Comparison of ENCODE assay signal across 12 cellular contexts in the genomic region with DNA sequence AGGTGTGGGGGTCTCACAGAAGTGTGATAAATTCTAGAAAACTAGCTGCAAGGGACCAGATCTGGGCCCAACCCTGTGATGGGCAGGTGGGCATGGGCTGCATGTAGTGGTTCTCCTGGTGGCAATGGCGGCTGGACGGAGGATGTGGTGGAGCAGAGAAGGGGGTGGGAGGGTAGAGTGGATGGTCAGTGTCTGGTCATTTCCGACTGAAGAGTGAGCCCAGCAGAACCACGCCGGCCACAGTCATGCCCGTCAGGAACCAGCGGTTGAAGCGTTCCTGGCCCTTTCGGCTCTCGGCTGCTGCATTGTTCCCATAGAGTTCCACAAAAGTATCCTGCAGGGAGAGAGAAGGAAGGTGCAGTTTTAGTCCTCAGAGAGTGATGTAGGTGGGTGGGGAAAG. TPM values are rescaled to one million over a fixed set of nuclear protein-coding genes. Genes with fewer than 3 reads are reported as not detected.
DNase-seq lines count a peak whose midpoint lies in the region; ATAC-seq and TF ChIP-seq lines count a peak whose summit lies in the region.
"Had no signal": no experiment of that assay in that cellular context is flagged by ENCODE, and none has a peak within 500 bp of the region (broad histone marks: within the 10 kb centered on the region; RNA-seq: fewer than 3 reads in every experiment).

No MANE protein-coding gene starts in this region.

- no peaks in the 10 kb centered on the region for H3K27me3 Mint-ChIP-seq in naive thymus-derived CD4-positive, alpha-beta T cell

- intact Hi-C loops in cardiac septum (cut with DNase I) (loop anchor here (10.0 kb wide), 1 partner anchor 169 kb away; no protein-coding TSS in a partner anchor), ascending aorta (cut with DNase I) (no loop called here), upper lobe of right lung (cut with DNase I) (no loop called here), posterior vena cava (cut with DNase I) (no loop called here)
- intact Hi-C loops in naive thymus-derived CD4-positive, alpha-beta T cell (cut with micrococcal nuclease): loop anchor here in 1 of 2 donors (10.0 kb wide), 1 partner anchor 349 kb away; the partner anchor contains the start of gene CCM2L

- H3K4me3 ChIP-seq in right atrium auricular region (no peak overlapping the region), ascending aorta (no peak overlapping the region), upper lobe of right lung (no peak overlapping the region)
- H3K4me3 ChIP-seq in naive thymus-derived CD4-positive, alpha-beta T cell (ENCODE audit: low read length): no peak overlapping the region

- H3K9me3 Mint-ChIP-seq in naive thymus-derived CD4-positive, alpha-beta T cell: peaks cover 0 to 1% (median 0%) of the 10 kb centered on the region in 11 donors

- H3K27ac ChIP-seq in right atrium auricular region (peak overlapping the region; percentile 94), ascending aorta (peak overlapping the region; percentile 87 to 95), upper lobe of right lung (peak overlapping the region; percentile 78)
- H3K27ac ChIP-seq in naive thymus-derived CD4-positive, alpha-beta T cell (ENCODE audit: low read depth, low read length): no peak overlapping the region

- H3K9me3 ChIP-seq in right atrium auricular region (no peaks in the 10 kb centered on the region), ascending aorta (no peaks in the 10 kb centered on the region), upper lobe of right lung (no peaks in the 10 kb centered on the region)
- H3K9me3 ChIP-seq in naive thymus-derived CD4-positive, alpha-beta T cell (ENCODE audit: control insufficient read depth in 2 of 3, low read length in 3 of 3): no peaks in the 10 kb centered on the region

- no peaks in the 10 kb centered on the region for H3K27me3 ChIP-seq in right atrium auricular region
- H3K27me3 ChIP-seq in ascending aorta: no peaks in the 10 kb centered on the region
- H3K27me3 ChIP-seq in naive thymus-derived CD4-positive, alpha-beta T cell (ENCODE audit: control insufficient read depth in 2 of 2, insufficient read depth in 2 of 2, low read length in 2 of 2): no peaks in the 10 kb centered on the region
- no peaks in the 10 kb centered on the region for H3K27me3 ChIP-seq in upper lobe of right lung

- H3K4me1 ChIP-seq in right atrium auricular region: peaks cover 0 to 87% of the 10 kb centered on the region in 2 donors
- H3K4me1 ChIP-seq in ascending aorta: peaks cover 27 to 70% of the 10 kb centered on the region in 2 donors
- H3K4me1 ChIP-seq in naive thymus-derived CD4-positive, alpha-beta T cell (ENCODE audit: control insufficient read depth in 2 of 2, insufficient read depth in 2 of 2, low read length in 2 of 2): peaks cover 4 to 28% of the 10 kb centered on the region in 2 donors
- peaks cover 85% of the 10 kb centered on the region for H3K4me1 ChIP-seq in upper lobe of right lung

- peak overlapping the region; percentile 19 to 92 (median 81) for H3K27ac Mint-ChIP-seq in naive thymus-derived CD4-positive, alpha-beta T cell

- peaks cover 0 to 26% (median 0%) of the 10 kb centered on the region in 5 donors for H3K36me3 Mint-ChIP-seq in naive thymus-derived CD4-positive, alpha-beta T cell

- H3K36me3 ChIP-seq in right atrium auricular region: peaks cover 23% of the 10 kb centered on the region
- H3K36me3 ChIP-seq in ascending aorta: peaks cover 19 to 20% of the 10 kb centered on the region in 2 donors
- peaks cover 0 to 21% (median 0%) of the 10 kb centered on the region in 3 experiments for H3K36me3 ChIP-seq in naive thymus-derived CD4-positive, alpha-beta T cell (ENCODE audit: control insufficient read depth in 2 of 3, insufficient read depth in 3 of 3, low read length in 3 of 3)
- peaks cover 30% of the 10 kb centered on the region for H3K36me3 ChIP-seq in upper lobe of right lung

- DNase-seq in right atrium auricular region (ENCODE audit: low spot score) (no peak), cardiac septum (ENCODE audit: low spot score) (no peak), ascending aorta (ENCODE audit: low spot score in 2 of 2) (no peak), upper lobe of right lung (no peak), DMS79 treated with DMSO at 0.1 percent for 48 hours (lab: John Stamatoyannopoulos, UW) (no peak), posterior vena cava (ENCODE audit: low spot score) (no peak), NCI-H2227 (lab: John Stamatoyannopoulos, UW; ENCODE audit: unreplicated experiment) (no peak)
- DNase-seq in naive thymus-derived CD4-positive, alpha-beta T cell: no peak
- DNase-seq: NCI-H1092; stimulated activated CD4-positive, alpha-beta T cell treated with anti-CD3 and anti-CD28 coated beads, Interleukin-4, amount 100 ng/mL, for 1 hour had no signal

- peaks cover 37 to 76% (median 48%) of the 10 kb centered on the region in 7 donors for H3K4me1 Mint-ChIP-seq in naive thymus-derived CD4-positive, alpha-beta T cell

- no peak overlapping the region for H3K4me3 Mint-ChIP-seq in naive thymus-derived CD4-positive, alpha-beta T cell

- ATAC-seq in naive thymus-derived CD4-positive, alpha-beta T cell: no peak
- ATAC-seq in upper lobe of right lung: no peak

- POLR2A ChIA-PET in naive thymus-derived CD4-positive, alpha-beta T cell (lab: Charles Lee): interaction anchor here (0.6 to 1.2 kb wide), 2 partner anchors 9 to 436 kb away, joined by 3 to 4 read pairs; no protein-coding TSS in a partner anchor

- CTCF ChIA-PET in naive thymus-derived CD4-positive, alpha-beta T cell (lab: Charles Lee): interaction anchor here (1.3 to 2.9 kb wide), 3 partner anchors 8 to 58 kb away, joined by 4 to 31 read pairs (median 5); no protein-coding TSS in a partner anchor

- TF ChIP-seq CTCF in right atrium auricular region (IDR thresholded peaks at IDR 0.05) (no peak), ascending aorta (IDR thresholded peaks at IDR 0.05) (no peak), upper lobe of right lung (IDR thresholded peaks at IDR 0.05) (no peak)

RNA-seq across cellular contexts. Expression of gene COX4I2, which starts 28.0 kb away (rescaled TPM):
- total RNA-seq in right atrium auricular region (1 to 10 TPM; 6.8 to 9.0 TPM), cardiac septum (11.3 TPM), ascending aorta (61.4 TPM), upper lobe of right lung (19.1 TPM), posterior vena cava (1 to 10 TPM; 2.5 to 6.5 TPM)
- not detected for total RNA-seq in naive thymus-derived CD4-positive, alpha-beta T cell
- polyA plus RNA-seq in naive thymus-derived CD4-positive, alpha-beta T cell: not detected
- polyA plus RNA-seq: BJ, neural cell had no signal

RNA-seq across cellular contexts. Expression of gene BCL2L1, which starts 56.9 kb away (rescaled TPM):
- 10 to 100 TPM; 84.2 to 93.5 TPM for total RNA-seq in right atrium auricular region
- total RNA-seq in cardiac septum: 42.5 TPM
- 200 TPM for total RNA-seq in ascending aorta
- total RNA-seq in naive thymus-derived CD4-positive, alpha-beta T cell: 100 to 1,000 TPM in 1 of 5 experiments, 10 to 100 TPM in 4; 15.0 to 111 (median 19.4) TPM
- 10 to 100 TPM; 11.5 to 12.7 TPM for polyA plus RNA-seq in naive thymus-derived CD4-positive, alpha-beta T cell
- total RNA-seq in upper lobe of right lung: 174 TPM
- 10 to 100 TPM; 65.4 to 76.0 TPM for total RNA-seq in posterior vena cava
